Comparison of ENCODE assay signal across 8 cellular contexts in genomic region chr15:25439456-25439836, GRCh38. TPM values are rescaled to one million over a fixed set of nuclear protein-coding genes. Genes with fewer than 3 reads are reported as not detected.
DNase-seq lines count a peak whose midpoint lies in the region; ATAC-seq and TF ChIP-seq lines count a peak whose summit lies in the region.

No MANE protein-coding gene starts in this region.

- H3K36me3 ChIP-seq in heart left ventricle, result no peaks in the 10 kb centered on the region

- peak overlapping the region; percentile 79 to 100 (median 98) for H3K4me3 ChIP-seq in heart left ventricle

- peak; percentile 20 for DNase-seq in Ammon's horn (ENCODE audit: low spot score)
- peak; percentile 0 for DNase-seq in activated T-helper 1 cell treated with Interleukin-2 at 50 U/mL for 16 hours (ENCODE audit: low read depth)
- peak in 1 of 5 donors; percentile 29 for DNase-seq in heart left ventricle
- DNase-seq in sciatic nerve (ENCODE audit: low spot score), result no peak
- no peak for DNase-seq in 8988T
- no peak for DNase-seq in NK-92 treated with Interleukin-12 subunit alpha and Interleukin-12 subunit beta, amount 100 ng/mL, for 24 hours (lab: John Stamatoyannopoulos, UW)

- ATAC-seq in GM18858 (IDR thresholded peaks at IDR 0.05; ENCODE audit: unreplicated experiment), result peak; percentile 1
- ATAC-seq in HG03378 (IDR thresholded peaks at IDR 0.05; ENCODE audit: unreplicated experiment), result peak; percentile 13
- peak in 3 of 4 donors; percentile 20 to 35 (median 25) for ATAC-seq in heart left ventricle
- peak; percentile 8 for ATAC-seq in sciatic nerve

- H3K9me3 ChIP-seq in heart left ventricle, result no peaks in the 10 kb centered on the region

- 2 to 10% (median 3%) methylated on average over 6 to 12 of the region's 12 CpGs for WGBS in heart left ventricle, 4 donors

- intact Hi-C loops in heart left ventricle (cut with DNase I), result loop anchor here (5.0 to 10.0 kb wide), 8 partner anchors 62 to 643 kb away; no protein-coding TSS in a partner anchor
- intact Hi-C loops in sciatic nerve (cut with DNase I), result no loop called here

- peaks cover 0 to 38% (median 26%) of the 10 kb centered on the region in 12 donors for H3K4me1 ChIP-seq in heart left ventricle

- no peaks in the 10 kb centered on the region for H3K27me3 ChIP-seq in heart left ventricle

- H3K27ac ChIP-seq in heart left ventricle, result peak overlapping the region; percentile 95 to 100 (median 99)

- TF ChIP-seq CTCF in heart left ventricle (IDR thresholded peaks at IDR 0.05), result no peak

- TF ChIP-seq POLR2A in heart left ventricle (IDR thresholded peaks at IDR 0.05), result no peak

RNA-seq across cellular contexts. Expression of gene UBE3A, which starts 0.6 kb away (rescaled TPM):
- total RNA-seq in heart left ventricle (100 to 1,000 TPM in 7 of 9 donors, 10 to 100 TPM in 2; 73.0 to 140 (median 111) TPM), sciatic nerve (117 TPM)
- polyA plus RNA-seq in heart left ventricle, result 10 to 100 TPM; 34.6 to 48.0 TPM

Comparison
In these comparisons a context has a peak if more than half of its experiments do, and no peak if none do; other contexts are left out.
1. DNase-seq: peak in Ammon's horn (single experiment) and activated T-helper 1 cell treated with Interleukin-2 at 50 U/mL for 16 hours (single experiment); none in sciatic nerve (single experiment), 8988T (single experiment) and NK-92 treated with Interleukin-12 subunit alpha and Interleukin-12 subunit beta, amount 100 ng/mL, for 24 hours (single experiment).
2. Peak in every context shown above with its lines, with median percentiles within 50 percentile points of each other: ATAC-seq.